1 cellular context compared by ENCODE assay signal in the genomic region with DNA sequence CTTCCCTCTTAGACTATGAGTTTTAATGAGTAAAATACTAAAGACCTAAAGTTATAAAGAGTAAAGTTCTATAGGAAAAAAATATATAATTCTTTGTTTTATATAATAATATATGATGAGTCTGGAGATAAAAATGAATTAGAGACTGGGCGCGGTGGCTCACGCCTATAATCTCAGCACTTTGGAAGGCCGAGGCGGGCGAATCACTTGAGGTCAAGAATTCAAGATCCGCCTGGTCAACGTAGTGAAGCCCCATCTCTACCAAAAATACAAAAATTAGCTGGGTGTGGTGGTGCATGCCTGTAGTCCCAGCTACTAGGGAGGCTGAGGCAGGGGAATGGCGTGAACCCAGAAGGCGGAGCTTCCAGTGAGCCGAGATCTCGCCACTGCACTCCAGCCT. TPM values are rescaled to one million over a fixed set of nuclear protein-coding genes. Genes with fewer than 3 reads are reported as not detected.
"Had no signal": no experiment of that assay in that cellular context is flagged by ENCODE, and none has a peak within 500 bp of the region (broad histone marks: within the 10 kb centered on the region; RNA-seq: fewer than 3 reads in every experiment).

No MANE protein-coding gene starts in this region.

RNA-seq across cellular contexts. Expression of gene NIPSNAP3B, which starts 5.1 kb away (rescaled TPM):
- total RNA-seq: natural killer cell treated with Interleukin-12 subunit alpha and Interleukin-12 subunit beta and Interleukin-15 and Interleukin-18, amount 100 ng/mL, for 72 hours had no signal
